18 cellular contexts compared by ENCODE assay signal in genomic region chr12:101962486-101962885, GRCh38.
DNase-seq lines count a peak whose midpoint lies in the region; FAIRE-seq and TF ChIP-seq lines count a peak whose summit lies in the region.
"Had no signal": no experiment of that assay in that cellular context is flagged by ENCODE, and none has a peak within 500 bp of the region (broad histone marks: within the 10 kb centered on the region; RNA-seq: fewer than 3 reads in every experiment).

No MANE protein-coding gene starts in this region.

- H3K36me3 ChIP-seq in WERI-Rb-1 (no peaks in the 10 kb centered on the region), H7 (replicated peaks; ENCODE audit: control insufficient read depth, insufficient read depth, low read length) (no peaks in the 10 kb centered on the region)
- H3K36me3 ChIP-seq: BE2C, ovary had no signal

- in situ Hi-C loops in GM13977 (cut with MboI; ENCODE audit: low pct_unique_long_range_greater_than_20kb, low sequenced_read_pairs, unreplicated experiment) = no loop called here

- H3K4me3 ChIP-seq in WERI-Rb-1 (ENCODE audit: low read depth, low read length) (no peak overlapping the region), H7 (ENCODE audit: insufficient read depth, low read depth, low read length) (no peak overlapping the region)
- H3K4me3 ChIP-seq: ovary, skin epidermis had no signal

- TF ChIP-seq POLR2A in GM12892 (IDR thresholded peaks at IDR 0.05; ENCODE audit: low read depth, low read length) = no peak

- H3K9me3 ChIP-seq in WERI-Rb-1 (ENCODE audit: severe bottlenecking) = no peaks in the 10 kb centered on the region
- H3K9me3 ChIP-seq: BE2C, ovary, SK-N-SH had no signal

- TF ChIP-seq CTCF in WERI-Rb-1 (IDR thresholded peaks at IDR 0.05; ENCODE audit: low read depth, low read length) (no peak), GM13977 (IDR thresholded peaks at IDR 0.05; ENCODE audit: extremely low read depth, insufficient read depth, missing control alignments) (no peak)

- peak; percentile 27 for FAIRE-seq in GM12892 (lab: Jason Lieb, UNC)

- H3K27me3 ChIP-seq in WERI-Rb-1 (ENCODE audit: insufficient read depth, low read depth, severe bottlenecking) (no peaks in the 10 kb centered on the region), H7 (ENCODE audit: control insufficient read depth, insufficient read depth, low read length) (no peaks in the 10 kb centered on the region)
- H3K27me3 ChIP-seq: BE2C, ovary had no signal

- no peak overlapping the region for H3K27ac ChIP-seq in WERI-Rb-1
- H3K27ac ChIP-seq: ovary, skin epidermis had no signal

- no peak for DNase-seq in GM12892 (ENCODE audit: insufficient read length)
- peak; percentile 14 for DNase-seq in WERI-Rb-1
- DNase-seq in foreskin melanocyte = peak; percentile 39
- DNase-seq in renal cortical epithelial cell (ENCODE audit: low read depth) = peak; percentile 69
- no peak for DNase-seq in GM13977 (ENCODE audit: low spot score)
- DNase-seq in NCI-H1092 (lab: John Stamatoyannopoulos, UW) = no peak
- no peak for DNase-seq in H7
- DNase-seq in NCI-H748 (lab: John Stamatoyannopoulos, UW; ENCODE audit: unreplicated experiment) = no peak
- DNase-seq: amniotic stem cell; BE2C; EL; NCI-H1105; NCI-H526; ovary; SK-N-SH; stimulated activated CD4-positive, alpha-beta T cell treated with anti-CD3 and anti-CD28 coated beads, Interleukin-4, amount 100 ng/mL, for 24 hours; T-helper 9 cell had no signal

Comparison
In these comparisons a context has a peak if more than half of its experiments do, and no peak if none do; other contexts are left out.
1. DNase-seq: peak in WERI-Rb-1 (single experiment), foreskin melanocyte (single experiment) and renal cortical epithelial cell (single experiment); none in GM12892 (single experiment), GM13977 (single experiment), NCI-H1092 (single experiment), H7 (single experiment) and NCI-H748 (single experiment).